In genomic region chr16:15770107-15770506, GRCh38 we compare ENCODE assay signal across 2 cellular contexts.
TF ChIP-seq lines count a peak whose summit lies in the region.

No MANE protein-coding gene starts in this region.

TF ChIP-seq in IMR-90, 13 proteins besides CTCF, POLR2A, EP300 and RAD21 (continued from another document):
- TF ChIP-seq ELK1 (IDR thresholded peaks at IDR 0.05; ENCODE audit: borderline replicate concordance, low read depth, low read length) (no peak), USF2 (IDR thresholded peaks at IDR 0.05; ENCODE audit: low read depth, low read length) (no peak), BHLHE40 (IDR thresholded peaks at IDR 0.05; ENCODE audit: low read depth, low read length) (no peak), CHD1 (IDR thresholded peaks at IDR 0.05; ENCODE audit: low read depth, low read length) (no peak), FOS (IDR thresholded peaks at IDR 0.05; ENCODE audit: low read depth, low read length) (no peak)

TF ChIP-seq in endothelial cell of umbilical vein, 7 proteins besides CTCF, POLR2A, EP300 and RAD21 (continued from another document):
- TF ChIP-seq MYC (IDR thresholded peaks at IDR 0.05; ENCODE audit: low read depth, low read length) (no peak), POLR2AphosphoS5 (IDR thresholded peaks at IDR 0.05; ENCODE audit: insufficient read depth, low read depth, low read length) (no peak), EZH2 (IDR thresholded peaks at IDR 0.05; ENCODE audit: borderline replicate concordance, low read depth, low read length, severe bottlenecking) (no peak), MAX (IDR thresholded peaks at IDR 0.05; ENCODE audit: insufficient read depth, insufficient read length) (no peak), GATA2 (IDR thresholded peaks at IDR 0.05; ENCODE audit: insufficient read depth, insufficient read length, low read depth, low read length) (no peak), JUN (IDR thresholded peaks at IDR 0.05; ENCODE audit: borderline replicate concordance, insufficient read depth, insufficient read length, low read depth) (no peak)
